1 cellular context compared by ENCODE assay signal in genomic region chr17:50123649-50124349, GRCh38.
TF ChIP-seq lines count a peak whose summit lies in the region.

No MANE protein-coding gene starts in this region.

TF ChIP-seq in GM23338, 12 proteins besides CTCF, POLR2A, EP300 and RAD21 (continued from another document):
- no peak for TF ChIP-seq REST (IDR thresholded peaks at IDR 0.05; ENCODE audit: unreplicated experiment)
- TF ChIP-seq EZH2phosphoT487 (IDR thresholded peaks at IDR 0.05; ENCODE audit: unreplicated experiment) = no peak
- no peak for TF ChIP-seq ZNF462 (CRISPR knock-in tag; IDR thresholded peaks at IDR 0.05)
- no peak for TF ChIP-seq EZH2 (IDR thresholded peaks at IDR 0.05; ENCODE audit: low read depth, unreplicated experiment)
- no peak for TF ChIP-seq CREB1 (CRISPR knock-in tag; IDR thresholded peaks at IDR 0.05; ENCODE audit: low read depth)
- no peak for TF ChIP-seq STAT1 (IDR thresholded peaks at IDR 0.05; ENCODE audit: unreplicated experiment)
- no peak for TF ChIP-seq ZNF331 (CRISPR knock-in tag; IDR thresholded peaks at IDR 0.05; ENCODE audit: low read depth)
- TF ChIP-seq ETS1 (IDR thresholded peaks at IDR 0.05) = no peak
